In genomic region chr20:3011752-3012151, GRCh38 we compare ENCODE assay signal across 23 cellular contexts. TPM values are rescaled to one million over a fixed set of nuclear protein-coding genes. Genes with fewer than 3 reads are reported as not detected.
A peak's percentile ranks its signal among the peaks of the same experiment; 100 is the strongest.
DNase-seq lines count a peak whose midpoint lies in the region; ATAC-seq and TF ChIP-seq lines count a peak whose summit lies in the region.
"Had no signal": no experiment of that assay in that cellular context is flagged by ENCODE, and none has a peak within 500 bp of the region (broad histone marks: within the 10 kb centered on the region; RNA-seq: fewer than 3 reads in every experiment).

No MANE protein-coding gene starts in this region.

- no peak overlapping the region for H3K4me3 ChIP-seq in CD4-positive, CD25-positive, alpha-beta regulatory T cell (ENCODE audit: low read depth, low read length)
- H3K4me3 ChIP-seq in Caco-2 (ENCODE audit: low read depth, low read length) (no peak overlapping the region), osteoblast (ENCODE audit: insufficient read depth, low read length) (no peak overlapping the region)
- H3K4me3 ChIP-seq: esophagus muscularis mucosa, GM23338, right atrium auricular region, thyroid gland had no signal

- POLR2A ChIA-PET in Caco-2 (lab: Charles Lee): no interaction called here

- H4K20me1 ChIP-seq in osteoblast (ENCODE audit: insufficient read depth, low read length): peaks cover 14% of the 10 kb centered on the region

- peaks cover 43% of the 10 kb centered on the region for H3K36me3 ChIP-seq in CD4-positive, CD25-positive, alpha-beta regulatory T cell (ENCODE audit: control insufficient read depth, insufficient read depth, low read length)
- H3K36me3 ChIP-seq in Caco-2 (ENCODE audit: control insufficient read depth, insufficient read depth, low read length): 0 out of 2 replicates have a peak, but pooled peaks cover 1% of the 10 kb centered on the region
- H3K36me3 ChIP-seq in osteoblast (ENCODE audit: insufficient read depth, low read length): peaks cover 16% of the 10 kb centered on the region

- TF ChIP-seq CTCF in Caco-2 (IDR thresholded peaks at IDR 0.05; ENCODE audit: insufficient read depth in 1 of 2, low read depth in 1 of 2, low read length in 1 of 2, severe bottlenecking in 1 of 2, unreplicated experiment in 1 of 2) (no peak), osteoblast (IDR thresholded peaks at IDR 0.05; ENCODE audit: extremely low read depth, low read depth, low read length) (no peak)

- no TSS peak for BruUV-seq in Caco-2 (replicated peaks; lab: Mats Ljungman, UMichigan)

- CTCF ChIA-PET in Caco-2 (lab: Charles Lee): no interaction called here
- CTCF ChIA-PET in activated naive CD4-positive, alpha-beta T cell treated with anti-CD3 and anti-CD28 coated beads, Interleukin-2, amount 10 ng/mL, durations not matched to agents 7 days and 5 days (lab: Charles Lee): interaction anchor here (0.9 to 1.4 kb wide), 7 partner anchors 11 to 305 kb away, joined by 3 to 5 read pairs (median 3); no protein-coding TSS in a partner anchor

- peak overlapping the region in 2 of 3 donors; percentile 4 to 80 for H3K27ac Mint-ChIP-seq in CD4-positive, CD25-positive, alpha-beta regulatory T cell
- peak overlapping the region; percentile 10 for H3K27ac Mint-ChIP-seq in Caco-2 (ENCODE audit: unreplicated experiment)
- H3K27ac Mint-ChIP-seq in activated naive CD4-positive, alpha-beta T cell treated with anti-CD3 and anti-CD28 coated beads, Interleukin-2, amount 10 ng/mL, durations not matched to agents 7 days and 5 days: peak overlapping the region; percentile 67
- H3K27ac Mint-ChIP-seq: GM23338 had no signal

- H3K9me3 ChIP-seq in CD4-positive, CD25-positive, alpha-beta regulatory T cell (ENCODE audit: control insufficient read depth in 2 of 2, low read length in 2 of 2): no peaks in the 10 kb centered on the region
- H3K9me3 ChIP-seq in Caco-2 (no peaks in the 10 kb centered on the region), osteoblast (ENCODE audit: low read depth, low read length) (no peaks in the 10 kb centered on the region)
- H3K9me3 ChIP-seq: esophagus muscularis mucosa, right atrium auricular region, thyroid gland had no signal

- peaks cover 33% of the 10 kb centered on the region for H3K36me3 Mint-ChIP-seq in CD4-positive, CD25-positive, alpha-beta regulatory T cell
- H3K36me3 Mint-ChIP-seq in Caco-2 (ENCODE audit: insufficient read depth, unreplicated experiment): peaks cover 32% of the 10 kb centered on the region
- peaks cover 47% of the 10 kb centered on the region for H3K36me3 Mint-ChIP-seq in activated naive CD4-positive, alpha-beta T cell treated with anti-CD3 and anti-CD28 coated beads, Interleukin-2, amount 10 ng/mL, durations not matched to agents 7 days and 5 days

- H3K9me3 Mint-ChIP-seq in CD4-positive, CD25-positive, alpha-beta regulatory T cell: no peaks in the 10 kb centered on the region
- H3K9me3 Mint-ChIP-seq in Caco-2 (ENCODE audit: unreplicated experiment): no peaks in the 10 kb centered on the region
- H3K9me3 Mint-ChIP-seq in activated naive CD4-positive, alpha-beta T cell treated with anti-CD3 and anti-CD28 coated beads, Interleukin-2, amount 10 ng/mL, durations not matched to agents 7 days and 5 days: no peaks in the 10 kb centered on the region
- H3K9me3 Mint-ChIP-seq: GM23338 had no signal

- H2AFZ ChIP-seq in osteoblast (ENCODE audit: low read length): no peak overlapping the region
- H2AFZ ChIP-seq: GM23338 had no signal

- no peak overlapping the region for H3K27ac ChIP-seq in CD4-positive, CD25-positive, alpha-beta regulatory T cell (ENCODE audit: insufficient read depth, low read length, poor library complexity, severe bottlenecking)
- no peak overlapping the region for H3K27ac ChIP-seq in osteoblast (ENCODE audit: low read depth, low read length)
- H3K27ac ChIP-seq: brain microvascular endothelial cell, esophagus muscularis mucosa, right atrium auricular region, RWPE1, thyroid gland, WERI-Rb-1 had no signal

- H3K4me3 Mint-ChIP-seq in CD4-positive, CD25-positive, alpha-beta regulatory T cell: no peak overlapping the region
- no peak overlapping the region for H3K4me3 Mint-ChIP-seq in Caco-2 (ENCODE audit: unreplicated experiment)
- H3K4me3 Mint-ChIP-seq in activated naive CD4-positive, alpha-beta T cell treated with anti-CD3 and anti-CD28 coated beads, Interleukin-2, amount 10 ng/mL, durations not matched to agents 7 days and 5 days: no peak overlapping the region
- H3K4me3 Mint-ChIP-seq: GM23338 had no signal

- peak in 1 of 3 donors; percentile 46 for DNase-seq in CD4-positive, CD25-positive, alpha-beta regulatory T cell
- DNase-seq in Caco-2 (no peak), osteoblast (ENCODE audit: insufficient read length, low spot score, missing footprints) (peak; percentile 49), mesenteric fat pad (ENCODE audit: low spot score) (no peak), NCI-H146 (lab: John Stamatoyannopoulos, UW) (no peak)
- DNase-seq in activated naive CD4-positive, alpha-beta T cell treated with anti-CD3 and anti-CD28 coated beads, Interleukin-2, amount 10 ng/mL, durations not matched to agents 7 days and 5 days: no peak
- DNase-seq: activated effector memory CD4-positive, alpha-beta T cell treated with Interleukin-2 at 50 U/mL for 16 hours; AML-193; GDM1; NCI-H1694 treated with DMSO at 0.1 percent for 48 hours; NCI-H446; thyroid gland; WERI-Rb-1 had no signal

- H3K4me1 ChIP-seq in CD4-positive, CD25-positive, alpha-beta regulatory T cell (ENCODE audit: control insufficient read depth, insufficient read depth, low read length, poor library complexity, severe bottlenecking): no peaks in the 10 kb centered on the region
- H3K4me1 ChIP-seq in Caco-2: no peaks in the 10 kb centered on the region
- H3K4me1 ChIP-seq in osteoblast (ENCODE audit: insufficient read depth, low read length): peaks cover 11% of the 10 kb centered on the region
- H3K4me1 ChIP-seq: esophagus muscularis mucosa, right atrium auricular region, thyroid gland had no signal

- peaks cover 2 to 14% (median 9%) of the 10 kb centered on the region in 4 donors for H3K4me1 Mint-ChIP-seq in CD4-positive, CD25-positive, alpha-beta regulatory T cell
- H3K4me1 Mint-ChIP-seq in Caco-2 (ENCODE audit: low read depth, unreplicated experiment): peaks cover 6% of the 10 kb centered on the region
- peaks cover 28% of the 10 kb centered on the region for H3K4me1 Mint-ChIP-seq in activated naive CD4-positive, alpha-beta T cell treated with anti-CD3 and anti-CD28 coated beads, Interleukin-2, amount 10 ng/mL, durations not matched to agents 7 days and 5 days
- H3K4me1 Mint-ChIP-seq: GM23338 had no signal

- peak; percentile 23 to 49 for ATAC-seq in CD4-positive, CD25-positive, alpha-beta regulatory T cell (ENCODE audit: low read depth in 2 of 2)
- ATAC-seq in HG03378 (IDR thresholded peaks at IDR 0.05; ENCODE audit: unreplicated experiment): no peak
- ATAC-seq: GM23338, left lobe of liver had no signal

- no peaks in the 10 kb centered on the region for H3K27me3 ChIP-seq in CD4-positive, CD25-positive, alpha-beta regulatory T cell (ENCODE audit: control insufficient read depth, insufficient read depth, low read length)
- no peaks in the 10 kb centered on the region for H3K27me3 ChIP-seq in Caco-2 (replicated peaks; ENCODE audit: control insufficient read depth, insufficient read depth, low read length)
- no peaks in the 10 kb centered on the region for H3K27me3 ChIP-seq in osteoblast (ENCODE audit: insufficient read depth, low read length)
- H3K27me3 ChIP-seq: brain microvascular endothelial cell, esophagus muscularis mucosa, right atrium auricular region, thyroid gland had no signal

- H3K79me2 ChIP-seq in osteoblast (ENCODE audit: insufficient read depth, low read length): no peaks in the 10 kb centered on the region

- no peaks in the 10 kb centered on the region for H3K27me3 Mint-ChIP-seq in CD4-positive, CD25-positive, alpha-beta regulatory T cell
- H3K27me3 Mint-ChIP-seq in Caco-2 (ENCODE audit: insufficient read depth, unreplicated experiment): no peaks in the 10 kb centered on the region
- H3K27me3 Mint-ChIP-seq in activated naive CD4-positive, alpha-beta T cell treated with anti-CD3 and anti-CD28 coated beads, Interleukin-2, amount 10 ng/mL, durations not matched to agents 7 days and 5 days: no peaks in the 10 kb centered on the region

- H3K4me2 ChIP-seq in osteoblast (ENCODE audit: insufficient read depth, low read length): no peak overlapping the region
- H3K4me2 ChIP-seq: GM23338 had no signal

- intact Hi-C loops in Caco-2 (cut with micrococcal nuclease; ENCODE audit: unreplicated experiment): no loop called here

RNA-seq across cellular contexts. Expression of gene GNRH2, which starts 31.7 kb away (rescaled TPM):
- total RNA-seq in CD4-positive, CD25-positive, alpha-beta regulatory T cell: 1.9 TPM
- not detected for polyA plus RNA-seq in CD4-positive, CD25-positive, alpha-beta regulatory T cell
- total RNA-seq in Caco-2 (2022): 0.74 TPM in 1 of 2 replicates, not detected in the other
- 0.29 TPM in 1 of 2 replicates, not detected in the other for total RNA-seq in osteoblast
- not detected for total RNA-seq in mesenteric fat pad
- total RNA-seq: esophagus muscularis mucosa, glomerular endothelial cell, GM23338, M059J, right atrium auricular region had no signal
- polyA plus RNA-seq: GM23338 had no signal

RNA-seq across cellular contexts. Expression of gene MRPS26, which starts 34.1 kb away (rescaled TPM):
- 17.6 TPM for total RNA-seq in CD4-positive, CD25-positive, alpha-beta regulatory T cell
- polyA plus RNA-seq in CD4-positive, CD25-positive, alpha-beta regulatory T cell: 10 to 100 TPM; 69.6 to 78.8 (median 72.7) TPM
- total RNA-seq in Caco-2 (2022) (93.9 and 95.0 TPM in 2 replicates), osteoblast (20.6 and 21.0 TPM in 2 replicates), mesenteric fat pad (36.5 TPM)

RNA-seq across cellular contexts. Expression of gene OXT, which starts 59.7 kb away (rescaled TPM):
- not detected for total RNA-seq in CD4-positive, CD25-positive, alpha-beta regulatory T cell
- polyA plus RNA-seq in CD4-positive, CD25-positive, alpha-beta regulatory T cell: under 1 TPM in 3 of 4 donors, not detected in 1; 0.50 to 0.83 (median 0.61) TPM
- total RNA-seq in Caco-2 (2022) (1.9 and 2.7 TPM in 2 replicates), osteoblast (not detected in 2 replicates), mesenteric fat pad (1.5 TPM)
- total RNA-seq: esophagus muscularis mucosa, glomerular endothelial cell, GM23338, M059J, mononuclear cell, right atrium auricular region, thyroid gland had no signal

Comparison
In these comparisons a context has a peak if more than half of its experiments do, and no peak if none do; other contexts are left out.
1. H3K27ac Mint-ChIP-seq: peak in every context shown above with its lines; median percentile 67 in activated naive CD4-positive, alpha-beta T cell treated with anti-CD3 and anti-CD28 coated beads, Interleukin-2, amount 10 ng/mL, durations not matched to agents 7 days and 5 days; 42 in CD4-positive, CD25-positive, alpha-beta regulatory T cell; 10 in Caco-2.